17 cellular contexts compared by ENCODE assay signal in genomic region chr13:112624040-112624439, GRCh38. TPM values are rescaled to one million over a fixed set of nuclear protein-coding genes. Genes with fewer than 3 reads are reported as not detected.
DNase-seq lines count a peak whose midpoint lies in the region; ATAC-seq lines count a peak whose summit lies in the region.
"Had no signal": no experiment of that assay in that cellular context is flagged by ENCODE, and none has a peak within 500 bp of the region (broad histone marks: within the 10 kb centered on the region; RNA-seq: fewer than 3 reads in every experiment).

No MANE protein-coding gene starts in this region.

- ATAC-seq in left cardiac atrium: peak; percentile 27 to 51
- no peak for ATAC-seq in left ventricle myocardium superior
- ATAC-seq in stimulated activated naive B cell treated with anti-CD40 and anti-IgM and Interleukin-4, amounts not matched to agents 10 μg/mL and 1 μg/mL and 100 μg/mL, for 72 hours (replicated peaks): no peak
- no peak for ATAC-seq in HG02884 (IDR thresholded peaks at IDR 0.05; ENCODE audit: unreplicated experiment)
- ATAC-seq: HCT116 had no signal

- H3K27ac Mint-ChIP-seq in stimulated activated naive B cell treated with anti-CD40 and anti-IgM and Interleukin-4, amounts not matched to agents 10 μg/mL and 1 μg/mL and 100 μg/mL, for 72 hours: peak overlapping the region; percentile 49
- H3K27ac Mint-ChIP-seq: B cell; CD4-positive, alpha-beta memory T cell had no signal

- no peak overlapping the region for H3K4me3 Mint-ChIP-seq in stimulated activated naive B cell treated with anti-CD40 and anti-IgM and Interleukin-4, amounts not matched to agents 10 μg/mL and 1 μg/mL and 100 μg/mL, for 72 hours
- H3K4me3 Mint-ChIP-seq: B cell; CD4-positive, alpha-beta memory T cell had no signal

- peaks cover 12 to 23% of the 10 kb centered on the region in 2 donors for H3K4me1 Mint-ChIP-seq in stimulated activated naive B cell treated with anti-CD40 and anti-IgM and Interleukin-4, amounts not matched to agents 10 μg/mL and 1 μg/mL and 100 μg/mL, for 72 hours
- H3K4me1 Mint-ChIP-seq: CD4-positive, alpha-beta memory T cell had no signal

- H3K36me3 Mint-ChIP-seq in stimulated activated naive B cell treated with anti-CD40 and anti-IgM and Interleukin-4, amounts not matched to agents 10 μg/mL and 1 μg/mL and 100 μg/mL, for 72 hours: no peaks in the 10 kb centered on the region
- H3K36me3 Mint-ChIP-seq: CD4-positive, alpha-beta memory T cell had no signal

- no peak for DNase-seq in left cardiac atrium
- DNase-seq in left ventricle myocardium superior: no peak
- DNase-seq in mesenteric fat pad (ENCODE audit: low spot score): peak; percentile 53
- no peak for DNase-seq in stimulated activated naive B cell treated with anti-CD40 and anti-IgM and Interleukin-4, amounts not matched to agents 10 μg/mL and 1 μg/mL and 100 μg/mL, for 72 hours
- DNase-seq in GM19238 (ENCODE audit: insufficient read length, low spot score): no peak
- DNase-seq: C1 segment of cervical spinal cord; Calu3; CD4-positive, alpha-beta memory T cell; COR-L47; DMS53; DMS79 treated with DMSO at 0.1 percent for 48 hours; GF-D8; GM23248; H7 had no signal

- intact Hi-C loops in left cardiac atrium (cut with DNase I) (no loop called here), left ventricle myocardium superior (cut with micrococcal nuclease) (no loop called here)

- no peaks in the 10 kb centered on the region for H3K9me3 Mint-ChIP-seq in stimulated activated naive B cell treated with anti-CD40 and anti-IgM and Interleukin-4, amounts not matched to agents 10 μg/mL and 1 μg/mL and 100 μg/mL, for 72 hours
- H3K9me3 Mint-ChIP-seq: CD4-positive, alpha-beta memory T cell had no signal

- H3K27me3 Mint-ChIP-seq in stimulated activated naive B cell treated with anti-CD40 and anti-IgM and Interleukin-4, amounts not matched to agents 10 μg/mL and 1 μg/mL and 100 μg/mL, for 72 hours: peaks cover 9 to 13% of the 10 kb centered on the region in 2 donors

RNA-seq across cellular contexts. Expression of gene TUBGCP3, which starts 36.1 kb away (rescaled TPM):
- total RNA-seq in left cardiac atrium: 10 to 100 TPM; 18.6 to 19.5 TPM
- total RNA-seq in left ventricle myocardium superior: 16.0 TPM
- 27.3 TPM for total RNA-seq in mesenteric fat pad

Comparison
In these comparisons a context has a peak if more than half of its experiments do, and no peak if none do; other contexts are left out.
1. ATAC-seq: peak in left cardiac atrium (2 of 2); none in left ventricle myocardium superior (single experiment), stimulated activated naive B cell treated with anti-CD40 and anti-IgM and Interleukin-4, amounts not matched to agents 10 μg/mL and 1 μg/mL and 100 μg/mL, for 72 hours (0 of 2) and HG02884 (single experiment).